ENCODE assay signal across 8 cellular contexts in the genomic region with DNA sequence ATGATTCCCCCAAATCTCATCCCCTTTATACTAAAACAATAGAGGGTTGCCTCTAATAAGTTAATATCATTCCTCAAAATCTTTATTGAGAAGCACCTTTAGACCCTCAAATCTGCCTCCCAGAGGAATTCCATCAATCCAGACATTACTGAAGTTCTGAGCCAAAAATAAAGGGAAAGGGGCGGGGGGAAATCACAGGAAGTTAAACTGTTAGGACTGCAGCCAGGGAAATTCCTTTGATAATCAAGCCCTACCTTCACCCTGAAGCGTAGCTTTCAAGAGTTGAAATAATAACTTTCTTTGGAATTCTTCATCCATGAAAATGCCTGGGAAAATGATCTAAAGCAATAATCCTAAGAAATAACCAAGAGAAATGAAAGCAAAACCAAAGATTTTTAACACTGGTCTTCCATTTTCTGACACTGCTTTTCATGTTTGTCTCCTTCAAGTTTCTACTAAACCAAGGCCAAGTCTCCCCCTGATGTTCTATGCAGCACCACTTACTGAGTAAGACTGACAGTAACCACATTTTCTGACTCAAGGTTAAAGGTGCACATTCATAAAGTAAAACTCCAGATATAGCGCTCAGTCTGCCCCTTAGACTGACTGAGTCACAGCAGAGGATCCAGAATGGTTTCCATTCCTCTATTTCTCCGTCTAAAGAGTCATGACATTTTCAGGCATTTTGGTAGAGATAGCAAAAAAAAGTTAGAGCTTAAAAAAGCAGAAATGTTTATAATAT.
A peak's percentile ranks its signal among the peaks of the same experiment; 100 is the strongest.
DNase-seq lines count a peak whose midpoint lies in the region; ATAC-seq, FAIRE-seq and TF ChIP-seq lines count a peak whose summit lies in the region.

No MANE protein-coding gene starts in this region.

- peak; percentile 23 for DNase-seq in AG04450 (ENCODE audit: low read depth, low spot score)
- peak; percentile 54 for DNase-seq in astrocyte of the cerebellum (ENCODE audit: low read depth)
- DNase-seq in lung microvascular endothelial cell (ENCODE audit: low read depth in 2 of 2), result peak; percentile 88 to 92
- DNase-seq in body of pancreas, result no peak
- no peak for DNase-seq in frontal cortex (ENCODE audit: low spot score in 2 of 2)
- DNase-seq in activated CD4-positive, alpha-beta T cell treated with anti-CD3 and anti-CD28 coated beads, Interleukin-2, amount 50 U/mL, for 1 hour, result no peak

- POLR2A ChIA-PET in AG04450 (lab: Yijun Ruan, JAX), result no interaction called here

- peak; percentile 66 for ATAC-seq in GM19372 (IDR thresholded peaks at IDR 0.05; ENCODE audit: low read depth, unreplicated experiment)
- peak; percentile 92 for ATAC-seq in HG03378 (IDR thresholded peaks at IDR 0.05; ENCODE audit: unreplicated experiment)
- no peak for ATAC-seq in body of pancreas

- CTCF ChIA-PET in AG04450 (lab: Charles Lee), result interaction anchor here (1.2 to 1.6 kb wide), 3 partner anchors 11 to 276 kb away, joined by 3 to 5 read pairs (median 5); no protein-coding TSS in a partner anchor

- TF ChIP-seq CTCF in AG04450 (IDR thresholded peaks at IDR 0.05; ENCODE audit: low read depth, low read length), result no peak
- no peak for TF ChIP-seq CTCF in astrocyte of the cerebellum (IDR thresholded peaks at IDR 0.05; ENCODE audit: low read depth, low read length, missing control alignments)
- TF ChIP-seq CTCF in body of pancreas (IDR thresholded peaks at IDR 0.05), result no peak

- TF ChIP-seq POLR2A in body of pancreas (IDR thresholded peaks at IDR 0.05), result no peak

- 46 to 51% methylated on average over 4 of the region's 4 CpGs for WGBS in body of pancreas, 2 donors

- H3K27me3 ChIP-seq in AG04450 (ENCODE audit: control insufficient read depth, insufficient read depth, low read length) (no peaks in the 10 kb centered on the region), body of pancreas (no peaks in the 10 kb centered on the region)

- H3K27ac ChIP-seq in AG04450 (ENCODE audit: low read depth, low read length), result peak overlapping the region; percentile 76
- peak overlapping the region in 2 of 4 donors; percentile 39 to 55 for H3K27ac ChIP-seq in body of pancreas

- H3K4me3 ChIP-seq in AG04450 (ENCODE audit: low read depth, low read length) (peak overlapping the region; percentile 49), astrocyte of the cerebellum (ENCODE audit: low read depth, low read length) (peak overlapping the region; percentile 29), body of pancreas (no peak overlapping the region)

- H3K9me3 ChIP-seq in AG04450 (ENCODE audit: control insufficient read depth, insufficient read depth, low read length), result no peaks in the 10 kb centered on the region
- H3K9me3 ChIP-seq in body of pancreas, result no peaks in the 10 kb centered on the region

- no peaks in the 10 kb centered on the region for H3K4me1 ChIP-seq in body of pancreas

- H3K36me3 ChIP-seq in body of pancreas (replicated peaks in 1 of 2; ENCODE audit: insufficient read depth in 1 of 2, low read depth in 2 of 2), result no peaks in the 10 kb centered on the region

- intact Hi-C loops in body of pancreas (cut with DNase I), result no loop called here

- no peak for FAIRE-seq in frontal cortex (lab: Jason Lieb, UNC)

- in situ Hi-C loops in astrocyte of the cerebellum (cut with HindIII; ENCODE audit: low sequenced_read_pairs), result no loop called here

Comparison
In these comparisons a context has a peak if more than half of its experiments do, and no peak if none do; other contexts are left out.
1. DNase-seq: peak in AG04450 (single experiment), astrocyte of the cerebellum (single experiment) and lung microvascular endothelial cell (2 of 2); none in body of pancreas (0 of 4), frontal cortex (0 of 2) and activated CD4-positive, alpha-beta T cell treated with anti-CD3 and anti-CD28 coated beads, Interleukin-2, amount 50 U/mL, for 1 hour (single experiment).
2. H3K4me3 ChIP-seq: peak in AG04450 (single experiment) and astrocyte of the cerebellum (single experiment); none in body of pancreas (0 of 2).